In the genomic region with DNA sequence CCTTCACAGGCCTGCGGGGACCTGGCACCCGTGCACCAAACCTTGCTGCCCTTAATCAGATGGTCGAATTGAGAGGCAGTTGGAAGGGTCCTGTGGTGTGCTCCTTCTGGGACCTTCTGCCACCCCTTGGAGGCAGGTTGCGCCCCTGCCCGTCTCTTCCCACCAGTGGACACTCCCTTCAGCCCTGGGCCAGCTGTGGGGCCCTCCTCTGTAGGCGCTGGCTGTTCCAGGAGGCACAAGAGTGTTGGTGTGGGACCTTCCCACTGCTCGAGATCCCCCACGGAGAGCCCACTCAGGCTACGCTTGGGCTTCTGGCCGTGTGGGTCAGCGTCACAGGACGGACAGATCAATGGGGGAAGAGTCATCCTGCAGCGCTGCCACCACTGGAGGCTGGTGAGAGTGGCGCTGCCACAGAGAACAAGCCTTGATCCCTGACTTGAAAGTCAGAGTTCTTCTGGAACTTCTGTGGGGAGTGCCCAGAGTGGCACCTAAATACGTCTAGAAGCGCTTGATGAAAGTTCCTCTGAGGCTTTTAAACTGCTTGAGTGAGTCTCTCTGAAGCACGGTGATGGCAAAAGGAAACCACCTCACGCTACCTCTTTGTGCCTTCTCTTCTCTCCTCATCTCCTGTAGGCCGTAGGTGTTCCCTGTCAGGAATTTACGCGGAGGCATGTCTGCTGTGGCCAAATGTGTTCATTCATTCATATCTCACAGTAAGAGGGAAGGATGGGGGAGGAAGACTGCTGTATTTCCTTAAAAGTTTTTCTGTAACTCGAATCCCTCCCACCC, we compare ENCODE assay signal across 13 cellular contexts. TPM values are rescaled to one million over a fixed set of nuclear protein-coding genes. Genes with fewer than 3 reads are reported as not detected.
DNase-seq lines count a peak whose midpoint lies in the region; ATAC-seq and TF ChIP-seq lines count a peak whose summit lies in the region.
"Had no signal": no experiment of that assay in that cellular context is flagged by ENCODE, and none has a peak within 500 bp of the region (broad histone marks: within the 10 kb centered on the region; RNA-seq: fewer than 3 reads in every experiment).

No MANE protein-coding gene starts in this region.

- no peaks in the 10 kb centered on the region for H3K9me3 Mint-ChIP-seq in activated T-cell treated with anti-CD3 and anti-CD28 coated beads, Interleukin-2, amount 50 U/mL, for 72 hours
- no peaks in the 10 kb centered on the region for H3K9me3 Mint-ChIP-seq in activated T-cell treated with anti-CD3 and anti-CD28 coated beads, Interleukin-2, amount 50 U/mL, for 4 hours
- H3K9me3 Mint-ChIP-seq in mesothelial cell of epicardium: no peaks in the 10 kb centered on the region
- H3K9me3 Mint-ChIP-seq: naive thymus-derived CD4-positive, alpha-beta T cell had no signal

- H3K36me3 Mint-ChIP-seq in activated T-cell treated with anti-CD3 and anti-CD28 coated beads, Interleukin-2, amount 50 U/mL, for 72 hours (ENCODE audit: insufficient read depth in 2 of 2): peaks cover 8 to 18% of the 10 kb centered on the region in 2 donors
- peaks cover 25% of the 10 kb centered on the region for H3K36me3 Mint-ChIP-seq in activated T-cell treated with anti-CD3 and anti-CD28 coated beads, Interleukin-2, amount 50 U/mL, for 4 hours (ENCODE audit: insufficient read depth)
- no peaks in the 10 kb centered on the region for H3K36me3 Mint-ChIP-seq in mesothelial cell of epicardium

- peak overlapping the region; percentile 7 to 52 (median 24) for H3K27ac ChIP-seq in gastrocnemius medialis
- H3K27ac ChIP-seq: left lung had no signal

- no peaks in the 10 kb centered on the region for H3K27me3 Mint-ChIP-seq in activated T-cell treated with anti-CD3 and anti-CD28 coated beads, Interleukin-2, amount 50 U/mL, for 72 hours (ENCODE audit: low read depth)
- H3K27me3 Mint-ChIP-seq in activated T-cell treated with anti-CD3 and anti-CD28 coated beads, Interleukin-2, amount 50 U/mL, for 4 hours (ENCODE audit: low read depth): no peaks in the 10 kb centered on the region
- no peaks in the 10 kb centered on the region for H3K27me3 Mint-ChIP-seq in mesothelial cell of epicardium (ENCODE audit: low read depth)
- H3K27me3 Mint-ChIP-seq: naive thymus-derived CD4-positive, alpha-beta T cell had no signal

- H3K27me3 ChIP-seq in gastrocnemius medialis: no peaks in the 10 kb centered on the region
- H3K27me3 ChIP-seq: left lung had no signal

- peak overlapping the region; percentile 80 for H3K27ac Mint-ChIP-seq in activated T-cell treated with anti-CD3 and anti-CD28 coated beads, Interleukin-2, amount 50 U/mL, for 72 hours
- H3K27ac Mint-ChIP-seq in mesothelial cell of epicardium: no peak overlapping the region

- H3K4me3 Mint-ChIP-seq in activated T-cell treated with anti-CD3 and anti-CD28 coated beads, Interleukin-2, amount 50 U/mL, for 72 hours: peak overlapping the region; percentile 65 to 73
- no peak overlapping the region for H3K4me3 Mint-ChIP-seq in activated T-cell treated with anti-CD3 and anti-CD28 coated beads, Interleukin-2, amount 50 U/mL, for 4 hours
- no peak overlapping the region for H3K4me3 Mint-ChIP-seq in mesothelial cell of epicardium

- intact Hi-C loops in gastrocnemius medialis (cut with DNase I; ENCODE audit: low total_unique reads): no loop called here
- intact Hi-C loops in posterior vena cava (cut with DNase I): no loop called here

- DNase-seq in activated T-cell treated with anti-CD3 and anti-CD28 coated beads, Interleukin-2, amount 50 U/mL, for 72 hours: no peak
- DNase-seq in activated T-cell treated with anti-CD3 and anti-CD28 coated beads, Interleukin-2, amount 50 U/mL, for 4 hours: no peak
- DNase-seq in NCI-H226 (peak; percentile 14), gastrocnemius medialis (no peak), mesothelial cell of epicardium (ENCODE audit: low spot score in 2 of 2, unreplicated experiment in 2 of 2) (no peak), NCI-H446 treated with DMSO at 0.1 percent for 48 hours (lab: John Stamatoyannopoulos, UW) (no peak), posterior vena cava (ENCODE audit: low spot score) (no peak)
- DNase-seq: effector memory CD4-positive, alpha-beta T cell; left lung; naive thymus-derived CD4-positive, alpha-beta T cell; NCI-H2029 treated with DMSO at 0.1 percent for 48 hours; NCI-H524 treated with DMSO at 0.1 percent for 48 hours had no signal

- H3K9me3 ChIP-seq in gastrocnemius medialis: no peaks in the 10 kb centered on the region
- H3K9me3 ChIP-seq: left lung had no signal

- in situ Hi-C loops in gastrocnemius medialis (cut with MboI; ENCODE audit: low sequenced_read_pairs in 4 of 4): no loop called here

- peaks cover 5 to 10% of the 10 kb centered on the region in 2 donors for H3K4me1 ChIP-seq in gastrocnemius medialis
- H3K4me1 ChIP-seq: left lung had no signal

- ATAC-seq in activated T-cell treated with anti-CD3 and anti-CD28 coated beads, Interleukin-2, amount 50 U/mL, for 72 hours (replicated peaks in 1 of 2): no peak
- ATAC-seq in activated T-cell treated with anti-CD3 and anti-CD28 coated beads, Interleukin-2, amount 50 U/mL, for 4 hours: no peak
- ATAC-seq in esophagus mucosa (peak; percentile 19), gastrocnemius medialis (peak in 1 of 2 donors; percentile 8)
- ATAC-seq: left lung; naive thymus-derived CD4-positive, alpha-beta T cell had no signal

- H3K4me3 ChIP-seq in gastrocnemius medialis: no peak overlapping the region
- H3K4me3 ChIP-seq: left lung had no signal

- no peak for TF ChIP-seq CTCF in gastrocnemius medialis (IDR thresholded peaks at IDR 0.05 in 4 of 5, conservative IDR thresholded peaks at IDR 0.05 in 1 of 5)
- TF ChIP-seq CTCF in mesothelial cell of epicardium (IDR thresholded peaks at IDR 0.05; ENCODE audit: unreplicated experiment): no peak

- no peak for TF ChIP-seq POLR2A in gastrocnemius medialis (IDR thresholded peaks at IDR 0.05)

- no peaks in the 10 kb centered on the region for H3K36me3 ChIP-seq in gastrocnemius medialis

- H3K4me1 Mint-ChIP-seq in activated T-cell treated with anti-CD3 and anti-CD28 coated beads, Interleukin-2, amount 50 U/mL, for 72 hours (ENCODE audit: low read depth): peaks cover 94% of the 10 kb centered on the region
- H3K4me1 Mint-ChIP-seq in activated T-cell treated with anti-CD3 and anti-CD28 coated beads, Interleukin-2, amount 50 U/mL, for 4 hours (ENCODE audit: low read depth): peaks cover 86% of the 10 kb centered on the region
- H3K4me1 Mint-ChIP-seq in mesothelial cell of epicardium: peaks cover 20% of the 10 kb centered on the region

RNA-seq across cellular contexts. Expression of gene TRAF3, which starts 48.3 kb away (rescaled TPM):
- total RNA-seq in activated T-cell treated with anti-CD3 and anti-CD28 coated beads, Interleukin-2, amount 50 U/mL, for 72 hours: 100 to 1,000 TPM; 123 to 137 TPM
- total RNA-seq in activated T-cell treated with anti-CD3 and anti-CD28 coated beads, Interleukin-2, amount 50 U/mL, for 4 hours: 10 to 100 TPM; 76.0 to 91.0 (median 78.1) TPM
- total RNA-seq in esophagus mucosa (15.1 TPM), gastrocnemius medialis (10 to 100 TPM in 1 of 4 donors, 1 to 10 TPM in 3; 5.5 to 14.7 (median 6.9) TPM), mesothelial cell of epicardium (26.4 to 26.9 TPM (median 26.5 TPM) in 3 replicates), posterior vena cava (10 to 100 TPM; 17.8 to 28.0 TPM)

Comparison
In these comparisons a context has a peak if more than half of its experiments do, and no peak if none do; other contexts are left out.
1. H3K4me3 Mint-ChIP-seq: peak in activated T-cell treated with anti-CD3 and anti-CD28 coated beads, Interleukin-2, amount 50 U/mL, for 72 hours (2 of 2); none in activated T-cell treated with anti-CD3 and anti-CD28 coated beads, Interleukin-2, amount 50 U/mL, for 4 hours (single experiment) and mesothelial cell of epicardium (single experiment).